10 cellular contexts compared by ENCODE assay signal in genomic region chr19:1236566-1236965, GRCh38. TPM values are rescaled to one million over a fixed set of nuclear protein-coding genes. Genes with fewer than 3 reads are reported as not detected.
DNase-seq lines count a peak whose midpoint lies in the region; ATAC-seq and TF ChIP-seq lines count a peak whose summit lies in the region.
"Had no signal": no experiment of that assay in that cellular context is flagged by ENCODE, and none has a peak within 500 bp of the region (broad histone marks: within the 10 kb centered on the region; RNA-seq: fewer than 3 reads in every experiment).

No MANE protein-coding gene starts in this region.

- peak; percentile 47 to 80 for DNase-seq in NCI-H524 (lab: John Stamatoyannopoulos, UW)
- no peak for DNase-seq in NCI-H524 treated with DMSO at 0.1 percent for 48 hours (lab: John Stamatoyannopoulos, UW)
- DNase-seq in SK-N-DZ (ENCODE audit: low spot score) = peak; percentile 64
- DNase-seq in fibroblast of villous mesenchyme (ENCODE audit: low read depth) = no peak
- DNase-seq in stimulated activated naive B cell treated with anti-CD40 and anti-IgM and Interleukin-4, amounts not matched to agents 10 μg/mL and 1 μg/mL and 100 μg/mL, for 72 hours = no peak
- DNase-seq: CD4-positive, alpha-beta memory T cell had no signal

- H3K27me3 Mint-ChIP-seq in stimulated activated naive B cell treated with anti-CD40 and anti-IgM and Interleukin-4, amounts not matched to agents 10 μg/mL and 1 μg/mL and 100 μg/mL, for 72 hours = peaks cover 8 to 25% of the 10 kb centered on the region in 2 donors

- peak overlapping the region in 8 of 21 experiments; percentile 9 to 77 (median 46) for H3K27ac ChIP-seq in skin epidermis

- peak overlapping the region; percentile 76 for H3K4me3 ChIP-seq in fibroblast of villous mesenchyme (ENCODE audit: low read depth, low read length)
- peak overlapping the region; percentile 35 to 56 (median 47) for H3K4me3 ChIP-seq in skin epidermis

- TF ChIP-seq CTCF in fibroblast of villous mesenchyme (IDR thresholded peaks at IDR 0.05; ENCODE audit: insufficient read depth, low read depth, low read length) = no peak

- no peak overlapping the region for H3K27ac Mint-ChIP-seq in stimulated activated naive B cell treated with anti-CD40 and anti-IgM and Interleukin-4, amounts not matched to agents 10 μg/mL and 1 μg/mL and 100 μg/mL, for 72 hours
- H3K27ac Mint-ChIP-seq: CD4-positive, alpha-beta memory T cell had no signal

- no peaks in the 10 kb centered on the region for H3K9me3 Mint-ChIP-seq in stimulated activated naive B cell treated with anti-CD40 and anti-IgM and Interleukin-4, amounts not matched to agents 10 μg/mL and 1 μg/mL and 100 μg/mL, for 72 hours

- H3K36me3 Mint-ChIP-seq in stimulated activated naive B cell treated with anti-CD40 and anti-IgM and Interleukin-4, amounts not matched to agents 10 μg/mL and 1 μg/mL and 100 μg/mL, for 72 hours = no peaks in the 10 kb centered on the region

- peak overlapping the region in 1 of 2 donors; percentile 77 for H3K4me3 Mint-ChIP-seq in stimulated activated naive B cell treated with anti-CD40 and anti-IgM and Interleukin-4, amounts not matched to agents 10 μg/mL and 1 μg/mL and 100 μg/mL, for 72 hours

- peaks cover 13 to 27% of the 10 kb centered on the region in 2 donors for H3K4me1 Mint-ChIP-seq in stimulated activated naive B cell treated with anti-CD40 and anti-IgM and Interleukin-4, amounts not matched to agents 10 μg/mL and 1 μg/mL and 100 μg/mL, for 72 hours

- no peak for ATAC-seq in stimulated activated naive B cell treated with anti-CD40 and anti-IgM and Interleukin-4, amounts not matched to agents 10 μg/mL and 1 μg/mL and 100 μg/mL, for 72 hours (replicated peaks)
- ATAC-seq in HG03571 (IDR thresholded peaks at IDR 0.05; ENCODE audit: unreplicated experiment) (no peak), HG02885 (IDR thresholded peaks at IDR 0.05; ENCODE audit: poor library complexity, unreplicated experiment) (no peak)

RNA-seq across cellular contexts. Expression of gene CBARP, which starts 1.2 kb away (rescaled TPM):
- polyA plus RNA-seq in SK-N-DZ (2014; cell fraction: cytosol; rRNA removed) = 12.3 and 24.2 TPM in 2 replicates
- polyA plus RNA-seq in SK-N-DZ (2014; cell fraction: nucleus; rRNA removed) = 44.5 and 49.5 TPM in 2 replicates
- total RNA-seq in fibroblast of villous mesenchyme = 5.8 and 6.0 TPM in 2 replicates
- total RNA-seq: CD4-positive, alpha-beta memory T cell; mononuclear cell had no signal
- polyA plus RNA-seq: CD4-positive, alpha-beta memory T cell had no signal

RNA-seq across cellular contexts. Expression of gene ATP5F1D, which starts 5.0 kb away (rescaled TPM):
- polyA plus RNA-seq in SK-N-DZ (2014; cell fraction: cytosol; rRNA removed) = 69.7 and 75.2 TPM in 2 replicates
- 50.9 and 102 TPM in 2 replicates for polyA plus RNA-seq in SK-N-DZ (2014; cell fraction: nucleus; rRNA removed)
- total RNA-seq in fibroblast of villous mesenchyme = 12.1 and 15.1 TPM in 2 replicates

RNA-seq across cellular contexts. Expression of gene MIDN, which starts 11.8 kb away (rescaled TPM):
- polyA plus RNA-seq in SK-N-DZ (2014; cell fraction: cytosol; rRNA removed) = 23.3 and 31.3 TPM in 2 replicates
- 74.4 and 125 TPM in 2 replicates for polyA plus RNA-seq in SK-N-DZ (2014; cell fraction: nucleus; rRNA removed)
- 14.2 and 15.5 TPM in 2 replicates for total RNA-seq in fibroblast of villous mesenchyme

RNA-seq across cellular contexts. Expression of gene STK11, which starts 31.0 kb away (rescaled TPM):
- 50.7 and 52.4 TPM in 2 replicates for polyA plus RNA-seq in SK-N-DZ (2014; cell fraction: cytosol; rRNA removed)
- 166 and 188 TPM in 2 replicates for polyA plus RNA-seq in SK-N-DZ (2014; cell fraction: nucleus; rRNA removed)
- 90.8 and 94.1 TPM in 2 replicates for total RNA-seq in fibroblast of villous mesenchyme

RNA-seq across cellular contexts. Expression of gene CIRBP, which starts 32.6 kb away (rescaled TPM):
- 479 and 663 TPM in 2 replicates for polyA plus RNA-seq in SK-N-DZ (2014; cell fraction: cytosol; rRNA removed)
- polyA plus RNA-seq in SK-N-DZ (2014; cell fraction: nucleus; rRNA removed) = 559 and 732 TPM in 2 replicates
- total RNA-seq in fibroblast of villous mesenchyme = 85.5 and 140 TPM in 2 replicates

Comparison
In these comparisons a context has a peak if more than half of its experiments do, and no peak if none do; other contexts are left out.
1. DNase-seq: peak in NCI-H524 (2 of 2) and SK-N-DZ (single experiment); none in NCI-H524 treated with DMSO at 0.1 percent for 48 hours (single experiment), fibroblast of villous mesenchyme (single experiment) and stimulated activated naive B cell treated with anti-CD40 and anti-IgM and Interleukin-4, amounts not matched to agents 10 μg/mL and 1 μg/mL and 100 μg/mL, for 72 hours (single experiment).